Comparison of ENCODE assay signal across 21 cellular contexts in the genomic region with DNA sequence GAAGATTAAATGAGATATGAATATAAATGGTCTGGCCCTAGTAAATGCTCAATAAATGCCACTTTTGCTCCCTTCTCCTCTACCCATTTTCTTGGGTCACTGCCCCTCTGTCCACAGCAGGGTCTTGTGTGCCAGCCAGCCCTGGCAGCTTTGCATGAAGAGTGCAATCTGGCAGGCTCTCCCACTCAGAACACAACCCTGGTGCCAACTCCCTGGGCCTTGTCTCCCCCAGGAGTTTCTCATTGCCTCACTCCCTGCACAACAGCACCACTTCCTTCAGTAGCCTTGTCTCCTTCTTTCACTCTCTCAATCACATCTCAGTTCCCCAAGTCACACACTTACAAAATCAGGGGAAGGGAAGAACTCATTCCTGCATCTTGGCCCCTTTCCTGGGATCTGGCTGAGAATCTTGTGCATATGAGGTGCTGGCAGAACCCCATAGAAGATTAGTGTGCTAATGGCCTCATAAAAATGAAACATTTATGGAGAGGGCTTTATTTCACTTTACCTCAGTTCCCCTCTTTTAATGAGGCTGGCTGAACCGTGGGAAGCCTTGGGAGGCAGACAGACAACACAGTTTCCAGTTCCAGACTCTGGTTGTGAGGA.
DNase-seq lines count a peak whose midpoint lies in the region; ATAC-seq and TF ChIP-seq lines count a peak whose summit lies in the region.
"Had no signal": no experiment of that assay in that cellular context is flagged by ENCODE, and none has a peak within 500 bp of the region (broad histone marks: within the 10 kb centered on the region; RNA-seq: fewer than 3 reads in every experiment).

No MANE protein-coding gene starts in this region.

- POLR2A ChIA-PET in HEK293 (lab: Yijun Ruan, JAX) = no interaction called here

- H3K9ac ChIP-seq in BLaER1 treated with 17β-estradiol and CSF1 and Interleukin-3, amounts not matched to agents 10 nM and 100 nM = no peak overlapping the region

- no peak for ATAC-seq in stimulated activated naive B cell treated with anti-CD40 and anti-IgM and Interleukin-4, amounts not matched to agents 10 μg/mL and 1 μg/mL and 100 μg/mL, for 72 hours (replicated peaks)
- ATAC-seq: naive thymus-derived CD8-positive, alpha-beta T cell had no signal

- TF ChIP-seq CTCF in HEK293 (tag by site-specific recombination; IDR thresholded peaks at IDR 0.05) = no peak

- H3K36me3 Mint-ChIP-seq in stimulated activated naive B cell treated with anti-CD40 and anti-IgM and Interleukin-4, amounts not matched to agents 10 μg/mL and 1 μg/mL and 100 μg/mL, for 72 hours = peaks cover 1 to 12% of the 10 kb centered on the region in 2 donors

- no peak overlapping the region for H3K27ac Mint-ChIP-seq in stimulated activated naive B cell treated with anti-CD40 and anti-IgM and Interleukin-4, amounts not matched to agents 10 μg/mL and 1 μg/mL and 100 μg/mL, for 72 hours
- H3K27ac Mint-ChIP-seq: activated naive CD8-positive, alpha-beta T cell; immature natural killer cell; naive thymus-derived CD8-positive, alpha-beta T cell had no signal

- CTCF ChIA-PET in HEK293 (lab: Yijun Ruan, JAX) = interaction anchor here (0.9 kb wide), 1 partner anchor 354 kb away, joined by 3 read pairs; no protein-coding TSS in a partner anchor

- peaks cover 54 to 77% (median 68%) of the 10 kb centered on the region in 10 experiments for H3K4me1 ChIP-seq in BLaER1 treated with 17β-estradiol and CSF1 and Interleukin-3, amounts not matched to agents 10 nM and 100 nM
- no peaks in the 10 kb centered on the region for H3K4me1 ChIP-seq in HEK293 (ENCODE audit: control insufficient read depth, insufficient read depth, low read length)

- peaks cover 25 to 46% of the 10 kb centered on the region in 2 donors for H3K4me1 Mint-ChIP-seq in stimulated activated naive B cell treated with anti-CD40 and anti-IgM and Interleukin-4, amounts not matched to agents 10 μg/mL and 1 μg/mL and 100 μg/mL, for 72 hours
- H3K4me1 Mint-ChIP-seq: central memory CD8-positive, alpha-beta T cell; immature natural killer cell had no signal

- H4K20me1 ChIP-seq in BLaER1 treated with 17β-estradiol and CSF1 and Interleukin-3, amounts not matched to agents 10 nM and 100 nM = no peaks in the 10 kb centered on the region

- H3K36me3 ChIP-seq in BLaER1 treated with 17β-estradiol and CSF1 and Interleukin-3, amounts not matched to agents 10 nM and 100 nM = 0 out of 22 replicates have a peak, but pooled peaks cover 0 to 2% (median 0%) of the 10 kb centered on the region in 11 experiments
- no peaks in the 10 kb centered on the region for H3K36me3 ChIP-seq in HEK293 (ENCODE audit: control insufficient read depth in 2 of 2, insufficient read depth in 1 of 2, low read length in 2 of 2)
- H3K36me3 ChIP-seq: left ventricle myocardium inferior had no signal

- H3K27me3 Mint-ChIP-seq in stimulated activated naive B cell treated with anti-CD40 and anti-IgM and Interleukin-4, amounts not matched to agents 10 μg/mL and 1 μg/mL and 100 μg/mL, for 72 hours = peaks cover 28 to 52% of the 10 kb centered on the region in 2 donors
- H3K27me3 Mint-ChIP-seq: activated naive CD8-positive, alpha-beta T cell; naive thymus-derived CD8-positive, alpha-beta T cell had no signal

- peaks cover 3 to 6% of the 10 kb centered on the region in 2 donors for H3K9me3 Mint-ChIP-seq in stimulated activated naive B cell treated with anti-CD40 and anti-IgM and Interleukin-4, amounts not matched to agents 10 μg/mL and 1 μg/mL and 100 μg/mL, for 72 hours

- H3K4me2 ChIP-seq in BLaER1 treated with 17β-estradiol and CSF1 and Interleukin-3, amounts not matched to agents 10 nM and 100 nM = peak overlapping the region; percentile 33 to 82 (median 69)

- no peak overlapping the region for H3K4me3 Mint-ChIP-seq in stimulated activated naive B cell treated with anti-CD40 and anti-IgM and Interleukin-4, amounts not matched to agents 10 μg/mL and 1 μg/mL and 100 μg/mL, for 72 hours
- H3K4me3 Mint-ChIP-seq: activated naive CD8-positive, alpha-beta T cell; central memory CD8-positive, alpha-beta T cell; immature natural killer cell; naive thymus-derived CD8-positive, alpha-beta T cell had no signal

- H3K27me3 ChIP-seq in BLaER1 treated with 17β-estradiol and CSF1 and Interleukin-3, amounts not matched to agents 10 nM and 100 nM = no peaks in the 10 kb centered on the region

- H3K27ac ChIP-seq in BLaER1 treated with 17β-estradiol and CSF1 and Interleukin-3, amounts not matched to agents 10 nM and 100 nM = no peak overlapping the region; a peak in 1 of 22 replicates
- H3K27ac ChIP-seq in HEK293 (ENCODE audit: extremely low read depth, low read depth, low read length) = no peak overlapping the region
- H3K27ac ChIP-seq in temporal lobe (ENCODE audit: low read depth, low read length) = peak overlapping the region; percentile 83
- H3K27ac ChIP-seq: HL-60, left ventricle myocardium inferior had no signal

- no peak overlapping the region for H3K4me3 ChIP-seq in BLaER1 treated with 17β-estradiol and CSF1 and Interleukin-3, amounts not matched to agents 10 nM and 100 nM
- H3K4me3 ChIP-seq in HEK293 (ENCODE audit: low read depth, low read length) = no peak overlapping the region
- H3K4me3 ChIP-seq: left ventricle myocardium inferior had no signal

- DNase-seq in fibroblast of gingiva (ENCODE audit: low read depth) = peak; percentile 49
- no peak for DNase-seq in COLO829 (ENCODE audit: low spot score)
- DNase-seq in SHP77 (lab: John Stamatoyannopoulos, UW) = no peak
- no peak for DNase-seq in stimulated activated naive B cell treated with anti-CD40 and anti-IgM and Interleukin-4, amounts not matched to agents 10 μg/mL and 1 μg/mL and 100 μg/mL, for 72 hours
- DNase-seq: activated CD4-positive, alpha-beta T cell treated with anti-CD3 and anti-CD28 coated beads, Interleukin-2, amount 50 U/mL, for 48 hours; HCEC 1CT; immature natural killer cell; left ventricle myocardium inferior; naive thymus-derived CD8-positive, alpha-beta T cell; NCI-H1105 treated with DMSO at 0.1 percent for 48 hours; NCI-H2081 treated with DMSO at 0.1 percent for 48 hours; NCI-H446 treated with DMSO at 0.1 percent for 48 hours; Right ventricle myocardium superior; small intestine; stimulated activated CD4-positive, alpha-beta T cell treated with anti-CD3 and anti-CD28 coated beads, Interleukin-2, amount 100 ng/mL, for 24 hours had no signal

- peaks cover 6 to 12% (median 10%) of the 10 kb centered on the region in 11 experiments for H3K9me3 ChIP-seq in BLaER1 treated with 17β-estradiol and CSF1 and Interleukin-3, amounts not matched to agents 10 nM and 100 nM (replicated peaks in 1 of 11)
- H3K9me3 ChIP-seq in HEK293 (ENCODE audit: control insufficient read depth, insufficient read depth, low read depth, low read length) = no peaks in the 10 kb centered on the region

TF ChIP-seq in HEK293, 187 proteins besides CTCF, POLR2A, EP300 and RAD21 (continues in another document):
- TF ChIP-seq ZNF24 (tag by site-specific recombination; IDR thresholded peaks at IDR 0.05) = no peak
- TF ChIP-seq ZNF768 (tag by site-specific recombination; IDR thresholded peaks at IDR 0.05) = no peak
- TF ChIP-seq, protein P1, sequence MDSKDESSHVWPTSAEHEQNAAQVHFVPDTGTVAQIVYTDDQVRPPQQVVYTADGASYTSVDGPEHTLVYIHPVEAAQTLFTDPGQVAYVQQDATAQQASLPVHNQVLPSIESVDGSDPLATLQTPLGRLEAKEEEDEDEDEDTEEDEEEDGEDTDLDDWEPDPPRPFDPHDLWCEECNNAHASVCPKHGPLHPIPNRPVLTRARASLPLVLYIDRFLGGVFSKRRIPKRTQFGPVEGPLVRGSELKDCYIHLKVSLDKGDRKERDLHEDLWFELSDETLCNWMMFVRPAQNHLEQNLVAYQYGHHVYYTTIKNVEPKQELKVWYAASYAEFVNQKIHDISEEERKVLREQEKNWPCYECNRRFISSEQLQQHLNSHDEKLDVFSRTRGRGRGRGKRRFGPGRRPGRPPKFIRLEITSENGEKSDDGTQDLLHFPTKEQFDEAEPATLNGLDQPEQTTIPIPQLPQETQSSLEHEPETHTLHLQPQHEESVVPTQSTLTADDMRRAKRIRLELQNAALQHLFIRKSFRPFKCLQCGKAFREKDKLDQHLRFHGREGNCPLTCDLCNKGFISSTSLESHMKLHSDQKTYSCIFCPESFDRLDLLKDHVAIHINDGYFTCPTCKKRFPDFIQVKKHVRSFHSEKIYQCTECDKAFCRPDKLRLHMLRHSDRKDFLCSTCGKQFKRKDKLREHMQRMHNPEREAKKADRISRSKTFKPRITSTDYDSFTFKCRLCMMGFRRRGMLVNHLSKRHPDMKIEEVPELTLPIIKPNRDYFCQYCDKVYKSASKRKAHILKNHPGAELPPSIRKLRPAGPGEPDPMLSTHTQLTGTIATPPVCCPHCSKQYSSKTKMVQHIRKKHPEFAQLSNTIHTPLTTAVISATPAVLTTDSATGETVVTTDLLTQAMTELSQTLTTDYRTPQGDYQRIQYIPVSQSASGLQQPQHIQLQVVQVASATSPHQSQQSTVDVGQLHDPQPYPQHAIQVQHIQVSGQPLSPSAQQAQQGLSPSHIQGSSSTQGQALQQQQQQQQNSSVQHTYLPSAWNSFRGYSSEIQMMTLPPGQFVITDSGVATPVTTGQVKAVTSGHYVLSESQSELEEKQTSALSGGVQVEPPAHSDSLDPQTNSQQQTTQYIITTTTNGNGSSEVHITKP (tag by site-specific recombination; IDR thresholded peaks at IDR 0.05) = 0 out of 2 replicates have a peak, but pooled peaks have one; percentile 39
- no peak for TF ChIP-seq ZNF530 (tag by site-specific recombination; IDR thresholded peaks at IDR 0.05; ENCODE audit: low read depth)
- no peak for TF ChIP-seq ZNF169 (tag by site-specific recombination; IDR thresholded peaks at IDR 0.05)
- TF ChIP-seq ZEB2 (tag by site-specific recombination; IDR thresholded peaks at IDR 0.05) = no peak
- TF ChIP-seq ZNF555 (tag by site-specific recombination; conservative IDR thresholded peaks at IDR 0.05) = no peak
- TF ChIP-seq MEIS1 (CRISPR knock-in tag; IDR thresholded peaks at IDR 0.05; ENCODE audit: borderline replicate concordance) = no peak
- no peak for TF ChIP-seq ZNF571 (tag by site-specific recombination; IDR thresholded peaks at IDR 0.05)
- no peak for TF ChIP-seq ZNF501 (tag by site-specific recombination; IDR thresholded peaks at IDR 0.05)
- TF ChIP-seq HOXC10 (CRISPR knock-in tag; IDR thresholded peaks at IDR 0.05) = no peak
- TF ChIP-seq TRIM28 (IDR thresholded peaks at IDR 0.05; ENCODE audit: borderline replicate concordance, low read length) = no peak
- TF ChIP-seq ZNF664 (tag by site-specific recombination; IDR thresholded peaks at IDR 0.05) = 0 out of 2 replicates have a peak, but pooled peaks have one; percentile 43
